In genomic region chr10:11742009-11742778, GRCh38 we compare ENCODE assay signal across 8 cellular contexts. TPM values are rescaled to one million over a fixed set of nuclear protein-coding genes. Genes with fewer than 3 reads are reported as not detected.
DNase-seq lines count a peak whose midpoint lies in the region; ATAC-seq and TF ChIP-seq lines count a peak whose summit lies in the region.

A gene with protein sequence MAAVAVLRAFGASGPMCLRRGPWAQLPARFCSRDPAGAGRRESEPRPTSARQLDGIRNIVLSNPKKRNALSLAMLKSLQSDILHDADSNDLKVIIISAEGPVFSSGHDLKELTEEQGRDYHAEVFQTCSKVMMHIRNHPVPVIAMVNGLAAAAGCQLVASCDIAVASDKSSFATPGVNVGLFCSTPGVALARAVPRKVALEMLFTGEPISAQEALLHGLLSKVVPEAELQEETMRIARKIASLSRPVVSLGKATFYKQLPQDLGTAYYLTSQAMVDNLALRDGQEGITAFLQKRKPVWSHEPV (plus strand): TSS chr10:11742382. CDS start chr10:11742577, 195 bp downstream.

- H3K4me1 Mint-ChIP-seq in IgD-negative memory B cell: peaks cover 7 to 17% (median 14%) of the 10 kb centered on the region in 3 donors

- peak within 1 kb of the TSS in 2 of 3 donors; percentile 46 to 60 for H3K27ac Mint-ChIP-seq in IgD-negative memory B cell

- H3K4me1 ChIP-seq in muscle layer of duodenum (ENCODE audit: control insufficient read depth in 1 of 2, insufficient read depth in 2 of 2, low read length in 2 of 2): peaks cover 0 to 11% of the 10 kb centered on the region in 2 donors

- H3K27me3 Mint-ChIP-seq in IgD-negative memory B cell: peaks cover 3% of the 10 kb centered on the region

- H3K36me3 ChIP-seq in muscle layer of duodenum (ENCODE audit: control insufficient read depth in 1 of 2, insufficient read depth in 2 of 2, low read length in 2 of 2): no peaks in the 10 kb centered on the region

- no peak for TF ChIP-seq CTCF in epithelial cell of proximal tubule (conservative IDR thresholded peaks at IDR 0.05; ENCODE audit: low read depth, low read length)

- H3K27ac ChIP-seq in muscle layer of duodenum (ENCODE audit: low read length): no peak within 1 kb of the TSS

- H3K9me3 Mint-ChIP-seq in IgD-negative memory B cell: no peaks in the 10 kb centered on the region

- peak; percentile 97 for DNase-seq in D341Med (ENCODE audit: low spot score)
- peak; percentile 37 for DNase-seq in activated T-cell treated with anti-CD3 and anti-CD28 coated beads for 24 hours (ENCODE audit: low read depth)
- no peak for DNase-seq in epithelial cell of proximal tubule (ENCODE audit: low read depth)
- peak; percentile 28 to 73 (median 54) for DNase-seq in stimulated activated naive CD4-positive, alpha-beta T cell (lab: John Stamatoyannopoulos, UW)

- no peaks in the 10 kb centered on the region for H3K9me3 ChIP-seq in muscle layer of duodenum (ENCODE audit: control insufficient read depth in 1 of 2, low read length in 2 of 2)

- H3K36me3 Mint-ChIP-seq in IgD-negative memory B cell: no peaks in the 10 kb centered on the region

- peak within 1 kb of the TSS; percentile 79 to 89 (median 86) for H3K4me3 Mint-ChIP-seq in IgD-negative memory B cell

- H3K4me3 ChIP-seq in epithelial cell of proximal tubule (ENCODE audit: low read depth, low read length) (peak within 1 kb of the TSS; percentile 74), muscle layer of duodenum (ENCODE audit: low read depth in 1 of 2, low read length in 2 of 2) (peak within 1 kb of the TSS; percentile 48 to 64)

- ATAC-seq in GM21367 (IDR thresholded peaks at IDR 0.05; ENCODE audit: unreplicated experiment) (peak; percentile 45), HG03097 (IDR thresholded peaks at IDR 0.05; ENCODE audit: low FRiP score, unreplicated experiment) (no peak)

- H3K27me3 ChIP-seq in muscle layer of duodenum (ENCODE audit: low read depth, low read length): no peaks in the 10 kb centered on the region

RNA-seq across cellular contexts. Expression of the gene that starts here (rescaled TPM):
- polyA plus RNA-seq in IgD-negative memory B cell: 0.73 TPM
- total RNA-seq in epithelial cell of proximal tubule: 20.2 and 26.3 TPM in 2 replicates
